Comparison of ENCODE assay signal across 22 cellular contexts in the genomic region with DNA sequence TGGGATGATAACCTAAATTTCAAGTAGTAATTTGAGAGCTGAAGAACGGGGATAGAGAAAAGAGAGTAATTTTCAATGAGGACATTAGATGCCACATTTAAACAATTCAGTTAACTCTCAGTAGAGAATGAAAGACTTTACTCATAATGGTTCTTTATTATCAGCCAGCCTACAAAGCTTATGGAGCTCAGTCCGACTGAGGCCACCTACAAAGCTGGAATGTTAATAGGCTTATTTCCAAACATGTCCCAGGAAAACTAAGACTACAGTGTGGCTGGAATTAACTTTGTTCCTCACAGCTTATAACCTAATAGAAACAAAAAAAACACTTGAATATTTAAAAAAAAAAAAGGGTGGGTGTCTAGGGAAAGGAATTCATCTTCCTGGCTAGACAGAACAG. TPM values are rescaled to one million over a fixed set of nuclear protein-coding genes. Genes with fewer than 3 reads are reported as not detected.
A peak's percentile ranks its signal among the peaks of the same experiment; 100 is the strongest.
DNase-seq lines count a peak whose midpoint lies in the region; ATAC-seq, FAIRE-seq and TF ChIP-seq lines count a peak whose summit lies in the region.
"Had no signal": no experiment of that assay in that cellular context is flagged by ENCODE, and none has a peak within 500 bp of the region (broad histone marks: within the 10 kb centered on the region; RNA-seq: fewer than 3 reads in every experiment).

No MANE protein-coding gene starts in this region.

- TF ChIP-seq CTCF in WERI-Rb-1 (IDR thresholded peaks at IDR 0.05; ENCODE audit: low read depth, low read length) (no peak), kidney (IDR thresholded peaks at IDR 0.05; ENCODE audit: borderline replicate concordance, extremely low read depth, insufficient read depth) (no peak)

- no peak overlapping the region for H3K27ac ChIP-seq in WERI-Rb-1
- no peak overlapping the region for H3K27ac ChIP-seq in neuronal stem cell (replicated peaks; ENCODE audit: low read length)
- H3K27ac ChIP-seq in kidney (ENCODE audit: low read depth in 2 of 2, low read length in 2 of 2) = no peak overlapping the region
- H3K27ac ChIP-seq: BLaER1, KMS-11, Peyer's patch had no signal

- H3K14ac ChIP-seq in neuronal stem cell (ENCODE audit: low read length) = no peak overlapping the region

- no peaks in the 10 kb centered on the region for H3K27me3 ChIP-seq in WERI-Rb-1 (ENCODE audit: insufficient read depth, low read depth, severe bottlenecking)
- no peaks in the 10 kb centered on the region for H3K27me3 ChIP-seq in neuronal stem cell (ENCODE audit: control insufficient read depth in 3 of 3, insufficient read depth in 3 of 3, low read depth in 1 of 3, low read length in 3 of 3)
- H3K27me3 ChIP-seq: BLaER1, Peyer's patch had no signal

- H3K79me1 ChIP-seq in neuronal stem cell (ENCODE audit: low read depth, low read length) = no peaks in the 10 kb centered on the region

- H3K18ac ChIP-seq in neuronal stem cell (ENCODE audit: low read length) = no peak overlapping the region

- no peak for FAIRE-seq in kidney (lab: Jason Lieb, UNC)
- FAIRE-seq: GM18507 had no signal

- H2BK12ac ChIP-seq in neuronal stem cell (ENCODE audit: low read length) = no peak overlapping the region

- no peak overlapping the region for H3K23ac ChIP-seq in neuronal stem cell (ENCODE audit: low read depth, low read length, poor library complexity)

- H2BK5ac ChIP-seq in neuronal stem cell (ENCODE audit: low read length) = no peak overlapping the region

- ATAC-seq in GM18909 (IDR thresholded peaks at IDR 0.05; ENCODE audit: poor library complexity, unreplicated experiment) = no peak
- ATAC-seq: GM23338, HCT116 had no signal

- intact Hi-C loops in kidney (cut with DNase I) = no loop called here

- H2BK120ac ChIP-seq in neuronal stem cell (ENCODE audit: low read depth, low read length) = no peak overlapping the region

- no peak overlapping the region for H2BK15ac ChIP-seq in neuronal stem cell (ENCODE audit: low read length)

- H3K9me3 ChIP-seq in WERI-Rb-1 (ENCODE audit: severe bottlenecking) (no peaks in the 10 kb centered on the region), neuronal stem cell (replicated peaks in 1 of 2; ENCODE audit: control insufficient read depth in 2 of 2, insufficient read depth in 1 of 2, low read depth in 1 of 2, low read length in 2 of 2) (no peaks in the 10 kb centered on the region), kidney (ENCODE audit: control insufficient read depth in 1 of 2, low read length in 2 of 2) (no peaks in the 10 kb centered on the region)
- H3K9me3 ChIP-seq: BLaER1, Caco-2, Peyer's patch had no signal

- H4K8ac ChIP-seq in neuronal stem cell (ENCODE audit: low read depth, low read length) = no peak overlapping the region

- no peak overlapping the region for H2AFZ ChIP-seq in neuronal stem cell (ENCODE audit: low read length)
- H2AFZ ChIP-seq: GM23338 had no signal

- H3K9ac ChIP-seq in neuronal stem cell (ENCODE audit: low read depth, low read length, poor library complexity) = no peak overlapping the region
- H3K9ac ChIP-seq in kidney (ENCODE audit: low read length in 2 of 2) = no peak overlapping the region
- H3K9ac ChIP-seq: BLaER1, KMS-11 had no signal

- H3K36me3 ChIP-seq in WERI-Rb-1 (no peaks in the 10 kb centered on the region), neuronal stem cell (replicated peaks in 1 of 2; ENCODE audit: control insufficient read depth in 2 of 2, insufficient read depth in 2 of 2, low read length in 2 of 2) (peaks cover 0 to 28% of the 10 kb centered on the region in 2 donors), kidney (ENCODE audit: control insufficient read depth in 1 of 2, insufficient read depth in 2 of 2, low read length in 2 of 2) (peaks cover 4 to 9% of the 10 kb centered on the region in 2 donors)

- no peak overlapping the region for H3K4me3 ChIP-seq in WERI-Rb-1 (ENCODE audit: low read depth, low read length)
- no peak overlapping the region for H3K4me3 ChIP-seq in neuronal stem cell (ENCODE audit: low read length in 2 of 2)
- H3K4me3 ChIP-seq in kidney (ENCODE audit: low read length in 2 of 2) = no peak overlapping the region
- H3K4me3 ChIP-seq: BLaER1, GM23338, Peyer's patch had no signal

- no peak overlapping the region for H4K91ac ChIP-seq in neuronal stem cell (ENCODE audit: low read depth, low read length, poor library complexity)

- H3K4me1 ChIP-seq in neuronal stem cell (ENCODE audit: control insufficient read depth in 2 of 2, insufficient read depth in 1 of 2, low read depth in 1 of 2, low read length in 2 of 2) (peaks cover 1 to 11% of the 10 kb centered on the region in 2 donors), kidney (ENCODE audit: control insufficient read depth in 1 of 2, insufficient read depth in 1 of 2, low read depth in 1 of 2, low read length in 2 of 2) (peaks cover 0 to under 1% of the 10 kb centered on the region in 2 donors)
- H3K4me1 ChIP-seq: BLaER1, Peyer's patch had no signal

- WGBS in neuronal stem cell (ENCODE audit: extremely low coverage in 2 of 2, insufficient read length in 2 of 2, insufficient replicate concordance in 1 of 2), 2 donors = no CpG with 5 or more reads among the region's 2 CpGs

- peak; percentile 42 for DNase-seq in D341Med (ENCODE audit: low spot score)
- DNase-seq in NCI-H1105 (lab: John Stamatoyannopoulos, UW) = peak; percentile 13
- peak; percentile 7 for DNase-seq in WERI-Rb-1
- peak; percentile 38 for DNase-seq in neuronal stem cell (ENCODE audit: low spot score)
- no peak for DNase-seq in germinal center (ENCODE audit: low spot score)
- no peak for DNase-seq in kidney
- DNase-seq: ACHN; Caco-2; CD4-positive, alpha-beta T cell; DMS153; GDM1; IMR-90; NCI-H1694; NCI-H2081; Peyer's patch had no signal

- no peak overlapping the region for H2AK5ac ChIP-seq in neuronal stem cell (ENCODE audit: low read depth, low read length)

- H3K4ac ChIP-seq in neuronal stem cell (ENCODE audit: low read length) = no peak overlapping the region

- no peak overlapping the region for H3K4me2 ChIP-seq in neuronal stem cell (ENCODE audit: insufficient read depth, low read length, poor library complexity, severe bottlenecking)
- H3K4me2 ChIP-seq: BLaER1, GM23338, KMS-11 had no signal

RNA-seq across cellular contexts. Expression of a gene that starts 9.9 kb away (rescaled TPM):
- 12.6 TPM for polyA plus RNA-seq in neuronal stem cell (2013, experiment 1 of 2)
- 13.0 TPM for polyA plus RNA-seq in neuronal stem cell (2013, experiment 2 of 2)
- 7.8 TPM for total RNA-seq in kidney
- polyA plus RNA-seq in kidney (ENCODE audit: insufficient read depth, low read depth, low replicate concordance) = 10.9 TPM

RNA-seq across cellular contexts. Expression of a gene that starts 48.5 kb away (rescaled TPM):
- 15.4 TPM for polyA plus RNA-seq in neuronal stem cell (2013, experiment 1 of 2)
- 15.9 TPM for polyA plus RNA-seq in neuronal stem cell (2013, experiment 2 of 2)
- total RNA-seq in kidney = 4.8 TPM
- polyA plus RNA-seq in kidney (ENCODE audit: insufficient read depth, low read depth, low replicate concordance) = 8.2 TPM
- total RNA-seq: CD4-positive, alpha-beta T cell; IMR-90; OCI-LY7 had no signal

Comparison
In these comparisons a context has a peak if more than half of its experiments do, and no peak if none do; other contexts are left out.
1. DNase-seq: peak in D341Med (single experiment), NCI-H1105 (single experiment), WERI-Rb-1 (single experiment) and neuronal stem cell (single experiment); none in germinal center (single experiment) and kidney (single experiment).